In genomic region chr5:39547548-39548154, GRCh38 we compare ENCODE assay signal across 8 cellular contexts.
DNase-seq lines count a peak whose midpoint lies in the region; ATAC-seq, FAIRE-seq and TF ChIP-seq lines count a peak whose summit lies in the region.

No MANE protein-coding gene starts in this region.

- no peak overlapping the region for H3K4me3 Mint-ChIP-seq in astrocyte (ENCODE audit: unreplicated experiment)

- no peaks in the 10 kb centered on the region for H4K20me1 ChIP-seq in astrocyte (ENCODE audit: insufficient read depth, low read length)
- H4K20me1 ChIP-seq in hepatocyte (ENCODE audit: insufficient read depth, poor library complexity, severe bottlenecking) = no peaks in the 10 kb centered on the region

- no peaks in the 10 kb centered on the region for H3K36me3 ChIP-seq in ACC112 (ENCODE audit: insufficient read depth, low read length)
- H3K36me3 ChIP-seq in astrocyte (ENCODE audit: insufficient read depth, low read length) = no peaks in the 10 kb centered on the region
- no peaks in the 10 kb centered on the region for H3K36me3 ChIP-seq in hepatocyte (replicated peaks; ENCODE audit: insufficient read depth, low read depth)
- no peaks in the 10 kb centered on the region for H3K36me3 ChIP-seq in skeletal muscle tissue (ENCODE audit: control insufficient read depth in 3 of 3, insufficient read depth in 3 of 3, low read length in 3 of 3)

- no peak overlapping the region for H3K27ac Mint-ChIP-seq in astrocyte (ENCODE audit: unreplicated experiment)

- H2AFZ ChIP-seq in ACC112 (ENCODE audit: low read length, unreplicated experiment) = peak overlapping the region; percentile 92
- peak overlapping the region; percentile 34 for H2AFZ ChIP-seq in astrocyte (ENCODE audit: low read depth, low read length)
- peak overlapping the region; percentile 2 for H2AFZ ChIP-seq in hepatocyte

- H3K79me2 ChIP-seq in ACC112 (ENCODE audit: control insufficient read depth, insufficient read depth, low read length, unreplicated experiment) (no peaks in the 10 kb centered on the region), astrocyte (ENCODE audit: insufficient read depth, low read length) (no peaks in the 10 kb centered on the region), hepatocyte (no peaks in the 10 kb centered on the region)

- H3K4me3 ChIP-seq in ACC112 (ENCODE audit: low read depth, low read length) (no peak overlapping the region; the same call in 1 of the 2 replicates), astrocyte (ENCODE audit: insufficient read depth, low read depth, low read length) (no peak overlapping the region), hepatocyte (no peak overlapping the region), skeletal muscle tissue (ENCODE audit: low read length in 3 of 3) (peak overlapping the region in 2 of 3 donors; percentile 6 to 17)

- H3K9me3 Mint-ChIP-seq in astrocyte (ENCODE audit: unreplicated experiment) = no peaks in the 10 kb centered on the region

- H3K27me3 Mint-ChIP-seq in astrocyte (ENCODE audit: low read depth, unreplicated experiment) = no peaks in the 10 kb centered on the region

- H3K27me3 ChIP-seq in ACC112 (ENCODE audit: insufficient read depth, low read length) (no peaks in the 10 kb centered on the region), astrocyte (ENCODE audit: insufficient read depth, low read length) (no peaks in the 10 kb centered on the region), hepatocyte (no peaks in the 10 kb centered on the region), skeletal muscle tissue (ENCODE audit: control insufficient read depth in 3 of 3, insufficient read depth in 3 of 3, low read length in 3 of 3) (no peaks in the 10 kb centered on the region)

- TF ChIP-seq CTCF in astrocyte (IDR thresholded peaks at IDR 0.05; ENCODE audit: insufficient read depth, low read depth, low read length) (peak; percentile 87), hepatocyte (IDR thresholded peaks at IDR 0.05; ENCODE audit: poor library complexity) (peak; percentile 90)

- peak; percentile 94 for FAIRE-seq in astrocyte (lab: Jason Lieb, UNC)

- H3K9me3 ChIP-seq in astrocyte (ENCODE audit: insufficient read depth, low read depth, low read length) (no peaks in the 10 kb centered on the region), hepatocyte (ENCODE audit: low read depth) (no peaks in the 10 kb centered on the region), skeletal muscle tissue (ENCODE audit: control insufficient read depth in 3 of 3, low read length in 3 of 3) (no peaks in the 10 kb centered on the region)

- H3K4me2 ChIP-seq in astrocyte (ENCODE audit: low read length) = peak overlapping the region; percentile 8
- peak overlapping the region; percentile 46 for H3K4me2 ChIP-seq in hepatocyte

- H3K4me1 ChIP-seq in ACC112 (ENCODE audit: control insufficient read depth, insufficient read depth, low read length, unreplicated experiment) (peaks cover 20% of the 10 kb centered on the region), astrocyte (ENCODE audit: insufficient read depth, low read length) (peaks cover 4% of the 10 kb centered on the region), hepatocyte (ENCODE audit: insufficient read depth) (peaks cover 11% of the 10 kb centered on the region), skeletal muscle tissue (ENCODE audit: control insufficient read depth in 3 of 3, insufficient read depth in 3 of 3, low read length in 3 of 3) (peaks cover 2 to 9% (median 5%) of the 10 kb centered on the region in 3 donors)

- no peak for ATAC-seq in HG02623 (IDR thresholded peaks at IDR 0.05; ENCODE audit: unreplicated experiment)

- H3K27ac ChIP-seq in ACC112 (ENCODE audit: low read depth, low read length) = no peak overlapping the region
- no peak overlapping the region for H3K27ac ChIP-seq in astrocyte (ENCODE audit: low read depth, low read length)
- H3K27ac ChIP-seq in hepatocyte = no peak overlapping the region
- H3K27ac ChIP-seq in skeletal muscle tissue (ENCODE audit: low read depth, low read length) = no peak overlapping the region

- H3K9ac ChIP-seq in astrocyte (ENCODE audit: low read length) = peak overlapping the region; percentile 33
- H3K9ac ChIP-seq in skeletal muscle tissue (ENCODE audit: low read depth in 1 of 3, low read length in 3 of 3) = peak overlapping the region in 2 of 3 donors; percentile 19 to 51

- H3K9me2 ChIP-seq in hepatocyte (replicated peaks; ENCODE audit: insufficient read depth) = no peaks in the 10 kb centered on the region

- 4% methylated on average over 9 of the region's 9 CpGs for WGBS in hepatocyte (ENCODE audit: low lambda C conversion rate, missing lambda C conversion rate)

- DNase-seq in GM04504 (ENCODE audit: low read depth) (peak; percentile 60), NCI-H2171 treated with DMSO at 0.1 percent for 48 hours (lab: John Stamatoyannopoulos, UW) (peak; percentile 11), astrocyte (ENCODE audit: low read depth) (peak; percentile 49), hepatocyte (ENCODE audit: low spot score) (peak; percentile 83), COR-L47 (lab: John Stamatoyannopoulos, UW) (no peak)

- H3K36me3 Mint-ChIP-seq in astrocyte (ENCODE audit: low read depth, unreplicated experiment) = no peaks in the 10 kb centered on the region

- no peaks in the 10 kb centered on the region for H3K4me1 Mint-ChIP-seq in astrocyte (ENCODE audit: low read depth, unreplicated experiment)

Comparison
In these comparisons a context has a peak if more than half of its experiments do, and no peak if none do; other contexts are left out.
1. H2AFZ ChIP-seq: peak in every context shown above with its lines; median percentile 92 in ACC112; 34 in astrocyte; 2 in hepatocyte.
2. H3K4me3 ChIP-seq: peak in skeletal muscle tissue (2 of 3); none in ACC112 (single experiment), astrocyte (single experiment) and hepatocyte (single experiment).